1 cellular context compared by ENCODE assay signal in the genomic region with DNA sequence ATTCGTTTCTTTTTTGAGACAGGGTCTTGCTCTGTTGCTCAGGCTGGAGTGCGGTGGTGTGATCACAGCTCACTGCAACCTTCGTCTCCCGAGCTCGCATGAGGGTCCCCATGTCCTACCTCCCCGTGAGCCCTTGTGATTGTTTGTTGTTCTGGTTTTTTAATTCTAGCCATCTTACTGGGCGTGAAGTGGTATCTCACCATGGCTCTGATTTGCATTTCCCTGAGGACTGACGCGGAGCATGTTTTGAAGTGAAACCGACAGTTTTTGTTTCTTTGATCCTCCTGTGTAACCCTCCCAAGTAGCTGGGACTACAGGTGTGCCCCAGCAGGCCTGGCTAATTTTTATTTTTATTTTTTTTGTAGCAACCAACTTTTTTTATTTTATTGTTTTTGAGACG.
TF ChIP-seq lines count a peak whose summit lies in the region.

No MANE protein-coding gene starts in this region.

TF ChIP-seq in GM12878, 131 proteins besides CTCF, POLR2A, EP300 and RAD21:
- no peak for TF ChIP-seq MYC (IDR thresholded peaks at IDR 0.05; ENCODE audit: insufficient read depth, insufficient read length, insufficient replicate concordance, low read length, severe bottlenecking)
- 0 out of 2 replicates have a peak, but pooled peaks have one; percentile 32 for TF ChIP-seq ZNF687 (IDR thresholded peaks at IDR 0.05)
- no peak for TF ChIP-seq IKZF1 (conservative IDR thresholded peaks at IDR 0.05)
- no peak for TF ChIP-seq IRF5 (IDR thresholded peaks at IDR 0.05; ENCODE audit: borderline replicate concordance)
- TF ChIP-seq, protein P1, sequence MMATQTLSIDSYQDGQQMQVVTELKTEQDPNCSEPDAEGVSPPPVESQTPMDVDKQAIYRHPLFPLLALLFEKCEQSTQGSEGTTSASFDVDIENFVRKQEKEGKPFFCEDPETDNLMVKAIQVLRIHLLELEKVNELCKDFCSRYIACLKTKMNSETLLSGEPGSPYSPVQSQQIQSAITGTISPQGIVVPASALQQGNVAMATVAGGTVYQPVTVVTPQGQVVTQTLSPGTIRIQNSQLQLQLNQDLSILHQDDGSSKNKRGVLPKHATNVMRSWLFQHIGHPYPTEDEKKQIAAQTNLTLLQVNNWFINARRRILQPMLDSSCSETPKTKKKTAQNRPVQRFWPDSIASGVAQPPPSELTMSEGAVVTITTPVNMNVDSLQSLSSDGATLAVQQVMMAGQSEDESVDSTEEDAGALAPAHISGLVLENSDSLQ (IDR thresholded peaks at IDR 0.05), result peak; percentile 45; the same call in 1 of the 2 replicates
- peak; percentile 28; the same call in 1 of the 2 replicates for TF ChIP-seq CREB1 (IDR thresholded peaks at IDR 0.05; ENCODE audit: low read depth)
- peak; percentile 41; the same call in 1 of the 2 replicates for TF ChIP-seq CREM (IDR thresholded peaks at IDR 0.05; ENCODE audit: low read depth)
- TF ChIP-seq TCF7 (IDR thresholded peaks at IDR 0.05; ENCODE audit: borderline replicate concordance), result peak; percentile 88
- 0 out of 4 replicates have a peak, but pooled peaks of 1 of the 2 experiments have one; percentile 19 for TF ChIP-seq ETV6 (conservative IDR thresholded peaks at IDR 0.05 in 1 of 2, IDR thresholded peaks at IDR 0.05 in 1 of 2; ENCODE audit: borderline replicate concordance in 1 of 2, low read depth in 1 of 2)
- TF ChIP-seq MEF2B (IDR thresholded peaks at IDR 0.05; ENCODE audit: partially characterized antibody, poor library complexity, severe bottlenecking), result peak; percentile 83
- TF ChIP-seq ATF7 (IDR thresholded peaks at IDR 0.05; ENCODE audit: low read depth), result no peak
- no peak for TF ChIP-seq ESRRA (IDR thresholded peaks at IDR 0.05; ENCODE audit: low read length)
- TF ChIP-seq, protein P2, sequence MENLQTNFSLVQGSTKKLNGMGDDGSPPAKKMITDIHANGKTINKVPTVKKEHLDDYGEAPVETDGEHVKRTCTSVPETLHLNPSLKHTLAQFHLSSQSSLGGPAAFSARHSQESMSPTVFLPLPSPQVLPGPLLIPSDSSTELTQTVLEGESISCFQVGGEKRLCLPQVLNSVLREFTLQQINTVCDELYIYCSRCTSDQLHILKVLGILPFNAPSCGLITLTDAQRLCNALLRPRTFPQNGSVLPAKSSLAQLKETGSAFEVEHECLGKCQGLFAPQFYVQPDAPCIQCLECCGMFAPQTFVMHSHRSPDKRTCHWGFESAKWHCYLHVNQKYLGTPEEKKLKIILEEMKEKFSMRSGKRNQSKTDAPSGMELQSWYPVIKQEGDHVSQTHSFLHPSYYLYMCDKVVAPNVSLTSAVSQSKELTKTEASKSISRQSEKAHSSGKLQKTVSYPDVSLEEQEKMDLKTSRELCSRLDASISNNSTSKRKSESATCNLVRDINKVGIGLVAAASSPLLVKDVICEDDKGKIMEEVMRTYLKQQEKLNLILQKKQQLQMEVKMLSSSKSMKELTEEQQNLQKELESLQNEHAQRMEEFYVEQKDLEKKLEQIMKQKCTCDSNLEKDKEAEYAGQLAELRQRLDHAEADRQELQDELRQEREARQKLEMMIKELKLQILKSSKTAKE (IDR thresholded peaks at IDR 0.05; ENCODE audit: low read depth, poor library complexity, severe bottlenecking), result no peak
- 0 out of 2 replicates have a peak, but pooled peaks have one; percentile 4 for TF ChIP-seq SIN3A (IDR thresholded peaks at IDR 0.05; ENCODE audit: low read depth, low read length)
- no peak for TF ChIP-seq YY1 (IDR thresholded peaks at IDR 0.05; ENCODE audit: low read depth, low read length)
- no peak for TF ChIP-seq KLF5 (IDR thresholded peaks at IDR 0.05; ENCODE audit: partially characterized antibody)
- TF ChIP-seq POU2F2 (IDR thresholded peaks at IDR 0.05; ENCODE audit: borderline replicate concordance, low read depth, low read length), result peak; percentile 88; the same call in 2 of the 3 replicates
- TF ChIP-seq, protein P3, sequence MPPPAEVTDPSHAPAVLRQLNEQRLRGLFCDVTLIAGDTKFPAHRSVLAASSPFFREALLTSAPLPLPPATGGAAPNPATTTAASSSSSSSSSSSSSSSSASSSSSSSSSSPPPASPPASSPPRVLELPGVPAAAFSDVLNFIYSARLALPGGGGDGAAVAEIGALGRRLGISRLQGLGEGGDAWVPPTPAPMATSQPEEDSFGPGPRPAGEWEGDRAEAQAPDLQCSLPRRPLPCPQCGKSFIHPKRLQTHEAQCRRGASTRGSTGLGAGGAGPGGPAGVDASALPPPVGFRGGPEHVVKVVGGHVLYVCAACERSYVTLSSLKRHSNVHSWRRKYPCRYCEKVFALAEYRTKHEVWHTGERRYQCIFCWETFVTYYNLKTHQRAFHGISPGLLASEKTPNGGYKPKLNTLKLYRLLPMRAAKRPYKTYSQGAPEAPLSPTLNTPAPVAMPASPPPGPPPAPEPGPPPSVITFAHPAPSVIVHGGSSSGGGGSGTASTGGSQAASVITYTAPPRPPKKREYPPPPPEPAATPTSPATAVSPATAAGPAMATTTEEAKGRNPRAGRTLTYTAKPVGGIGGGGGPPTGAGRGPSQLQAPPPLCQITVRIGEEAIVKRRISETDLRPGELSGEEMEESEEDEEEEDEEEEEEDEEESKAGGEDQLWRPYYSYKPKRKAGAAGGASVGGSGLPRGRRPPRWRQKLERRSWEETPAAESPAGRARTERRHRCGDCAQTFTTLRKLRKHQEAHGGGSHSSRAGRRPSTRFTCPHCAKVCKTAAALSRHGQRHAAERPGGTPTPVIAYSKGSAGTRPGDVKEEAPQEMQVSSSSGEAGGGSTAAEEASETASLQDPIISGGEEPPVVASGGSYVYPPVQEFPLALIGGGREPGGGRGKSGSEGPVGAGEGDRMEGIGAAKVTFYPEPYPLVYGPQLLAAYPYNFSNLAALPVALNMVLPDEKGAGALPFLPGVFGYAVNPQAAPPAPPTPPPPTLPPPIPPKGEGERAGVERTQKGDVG (CRISPR knock-in tag; IDR thresholded peaks at IDR 0.05), result no peak
- no peak for TF ChIP-seq RB1 (IDR thresholded peaks at IDR 0.05; ENCODE audit: borderline replicate concordance)
